In the genomic region with DNA sequence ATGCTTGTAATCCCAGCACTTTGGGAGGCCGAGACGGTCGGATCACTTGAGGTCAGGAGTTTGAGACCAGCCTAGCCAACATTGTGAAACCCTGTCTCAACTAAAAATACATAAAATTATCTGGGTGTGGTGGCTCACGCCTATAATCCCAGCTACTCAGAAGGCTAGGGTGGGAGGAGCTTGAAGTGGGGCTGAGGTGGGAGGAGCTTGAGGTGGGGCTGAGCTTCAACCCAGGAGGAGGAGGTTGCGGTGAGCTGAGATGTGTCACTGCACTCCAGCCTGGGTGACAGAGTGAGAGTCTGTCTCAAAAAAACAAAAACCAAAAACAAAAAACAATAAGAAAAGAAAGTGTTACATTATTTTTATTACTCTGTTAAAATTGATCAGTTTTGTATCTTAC, we compare ENCODE assay signal across 28 cellular contexts.
"Had no signal": no experiment of that assay in that cellular context is flagged by ENCODE, and none has a peak within 500 bp of the region (broad histone marks: within the 10 kb centered on the region; RNA-seq: fewer than 3 reads in every experiment).

No MANE protein-coding gene starts in this region.

- H3K36me3 Mint-ChIP-seq: naive B cell; natural killer cell treated with Interleukin-12 subunit alpha and Interleukin-12 subunit beta and Interleukin-15 and Interleukin-18, amount 100 ng/mL, for 72 hours; stimulated activated effector memory CD8-positive, alpha-beta T cell treated with anti-CD3 and anti-CD28 coated beads, Interleukin-12 subunit alpha, Interleukin-12 subunit beta, amount 100 ng/mL, for 72 hours had no signal

- H3K4me3 ChIP-seq: gastrocnemius medialis, heart left ventricle, hepatocyte, left lung, mucosa of descending colon, stomach, thyroid gland, vagina had no signal

- H3K27me3 Mint-ChIP-seq: dendritic cell treated with granulocyte-macrophage colony-stimulating factor and Interleukin-4, amounts not matched to agents 40 ng/mL and 50 ng/mL, for 4 days; naive B cell; natural killer cell treated with Interleukin-12 subunit alpha and Interleukin-12 subunit beta and Interleukin-15 and Interleukin-18, amount 100 ng/mL, for 72 hours; progenitor cell of endocrine pancreas had no signal

- H3K4me3 Mint-ChIP-seq: dendritic cell treated with granulocyte-macrophage colony-stimulating factor and Interleukin-4, amounts not matched to agents 40 ng/mL and 50 ng/mL, for 4 days; endodermal cell; mesothelial cell of epicardium; naive B cell; natural killer cell treated with Interleukin-12 subunit alpha and Interleukin-12 subunit beta and Interleukin-15 and Interleukin-18, amount 100 ng/mL, for 72 hours; neural crest cell; stimulated activated effector memory CD8-positive, alpha-beta T cell treated with anti-CD3 and anti-CD28 coated beads, Interleukin-12 subunit alpha, Interleukin-12 subunit beta, amount 100 ng/mL, for 72 hours had no signal

- H3K27me3 ChIP-seq: gastrocnemius medialis, heart left ventricle, hepatocyte, left lung, neutrophil, stomach, thyroid gland, vagina had no signal

- ATAC-seq: esophagus mucosa; gastrocnemius medialis; heart left ventricle; left lung; mucosa of descending colon; natural killer cell treated with Interleukin-12 subunit alpha and Interleukin-12 subunit beta and Interleukin-15 and Interleukin-18, amount 100 ng/mL, for 72 hours; sciatic nerve; stimulated activated effector memory CD8-positive, alpha-beta T cell treated with anti-CD3 and anti-CD28 coated beads, Interleukin-12 subunit alpha, Interleukin-12 subunit beta, amount 100 ng/mL, for 72 hours had no signal

- H3K4me2 ChIP-seq: hepatocyte had no signal

- H3K27ac Mint-ChIP-seq: dendritic cell treated with granulocyte-macrophage colony-stimulating factor and Interleukin-4, amounts not matched to agents 40 ng/mL and 50 ng/mL, for 4 days; endodermal cell; mesothelial cell of epicardium; naive B cell; natural killer cell treated with Interleukin-12 subunit alpha and Interleukin-12 subunit beta and Interleukin-15 and Interleukin-18, amount 100 ng/mL, for 72 hours; progenitor cell of endocrine pancreas; stimulated activated effector memory CD8-positive, alpha-beta T cell treated with anti-CD3 and anti-CD28 coated beads, Interleukin-12 subunit alpha, Interleukin-12 subunit beta, amount 100 ng/mL, for 72 hours had no signal

- H3K4me1 Mint-ChIP-seq: endodermal cell; naive B cell; neural crest cell; stimulated activated effector memory CD8-positive, alpha-beta T cell treated with anti-CD3 and anti-CD28 coated beads, Interleukin-12 subunit alpha, Interleukin-12 subunit beta, amount 100 ng/mL, for 72 hours had no signal

- H3K9ac ChIP-seq: parathyroid adenoma had no signal

- H3K27ac ChIP-seq: epithelial cell of prostate, gastrocnemius medialis, heart left ventricle, hepatocyte, left lung, neutrophil, parathyroid adenoma, stomach, thyroid gland, vagina had no signal

- H3K9me3 ChIP-seq: gastrocnemius medialis, neutrophil, thyroid gland, vagina had no signal

- H3K36me3 ChIP-seq: gastrocnemius medialis, heart left ventricle, left lung, neutrophil, stomach, thyroid gland, vagina had no signal

- H3K4me1 ChIP-seq: gastrocnemius medialis, heart left ventricle, left lung, parathyroid adenoma, stomach, thyroid gland, vagina had no signal

- DNase-seq: effector CD8-positive, alpha-beta T cell; endodermal cell; foreskin fibroblast; gastrocnemius medialis; heart left ventricle; kidney; left lung; mesenchymal stem cell; mucosa of descending colon; naive B cell; stimulated activated CD4-positive, alpha-beta T cell treated with anti-CD3 and anti-CD28 coated beads, Interleukin-4, amount 100 ng/mL, for 24 hours; stimulated activated naive CD4-positive, alpha-beta T cell treated with Interleukin-2 at 50 U/mL for 16 hours; stomach; thyroid gland; trophoblast cell had no signal

- H2AFZ ChIP-seq: hepatocyte, parathyroid adenoma had no signal

- H3K79me2 ChIP-seq: hepatocyte, parathyroid adenoma had no signal
